Comparison of ENCODE assay signal across 2 cellular contexts in the genomic region with DNA sequence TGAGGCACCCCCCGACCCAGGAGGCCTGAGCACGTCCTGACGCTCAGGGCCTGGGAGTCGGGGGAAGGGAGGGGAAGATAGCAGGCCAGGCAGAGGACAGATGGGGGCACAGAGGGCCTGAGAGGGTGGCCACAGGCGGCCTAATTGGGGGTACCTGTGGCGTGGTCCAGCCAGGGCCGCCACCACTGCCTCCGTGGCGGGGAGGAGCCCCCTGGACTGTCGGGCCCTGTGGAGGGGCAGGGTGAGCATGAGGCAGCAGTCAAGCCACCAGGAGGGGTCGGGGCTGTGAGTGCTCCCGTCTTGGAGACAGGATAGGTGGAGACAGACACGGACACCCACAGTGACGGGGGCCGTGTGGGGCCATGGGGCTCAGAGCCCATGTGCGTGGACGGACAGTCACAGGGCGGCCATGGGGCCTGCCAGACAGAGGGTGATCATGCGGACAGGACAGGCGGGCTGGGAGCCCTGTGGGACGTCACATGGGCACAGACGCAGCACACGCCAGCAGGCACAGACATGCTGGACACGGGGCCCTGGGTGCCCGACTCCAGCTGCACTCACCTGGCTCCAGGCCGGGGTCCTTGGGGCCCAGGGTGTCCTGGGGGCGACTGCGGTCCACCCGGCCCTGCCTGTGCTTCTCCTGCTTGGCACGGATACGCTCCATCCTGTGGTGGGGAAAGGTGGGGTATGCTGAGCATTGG.
TF ChIP-seq lines count a peak whose summit lies in the region.

No MANE protein-coding gene starts in this region.

TF ChIP-seq in A549, 52 proteins besides CTCF, POLR2A, EP300 and RAD21:
- no peak for TF ChIP-seq HEYL (CRISPR knock-in tag; IDR thresholded peaks at IDR 0.05)
- TF ChIP-seq, protein P1, sequence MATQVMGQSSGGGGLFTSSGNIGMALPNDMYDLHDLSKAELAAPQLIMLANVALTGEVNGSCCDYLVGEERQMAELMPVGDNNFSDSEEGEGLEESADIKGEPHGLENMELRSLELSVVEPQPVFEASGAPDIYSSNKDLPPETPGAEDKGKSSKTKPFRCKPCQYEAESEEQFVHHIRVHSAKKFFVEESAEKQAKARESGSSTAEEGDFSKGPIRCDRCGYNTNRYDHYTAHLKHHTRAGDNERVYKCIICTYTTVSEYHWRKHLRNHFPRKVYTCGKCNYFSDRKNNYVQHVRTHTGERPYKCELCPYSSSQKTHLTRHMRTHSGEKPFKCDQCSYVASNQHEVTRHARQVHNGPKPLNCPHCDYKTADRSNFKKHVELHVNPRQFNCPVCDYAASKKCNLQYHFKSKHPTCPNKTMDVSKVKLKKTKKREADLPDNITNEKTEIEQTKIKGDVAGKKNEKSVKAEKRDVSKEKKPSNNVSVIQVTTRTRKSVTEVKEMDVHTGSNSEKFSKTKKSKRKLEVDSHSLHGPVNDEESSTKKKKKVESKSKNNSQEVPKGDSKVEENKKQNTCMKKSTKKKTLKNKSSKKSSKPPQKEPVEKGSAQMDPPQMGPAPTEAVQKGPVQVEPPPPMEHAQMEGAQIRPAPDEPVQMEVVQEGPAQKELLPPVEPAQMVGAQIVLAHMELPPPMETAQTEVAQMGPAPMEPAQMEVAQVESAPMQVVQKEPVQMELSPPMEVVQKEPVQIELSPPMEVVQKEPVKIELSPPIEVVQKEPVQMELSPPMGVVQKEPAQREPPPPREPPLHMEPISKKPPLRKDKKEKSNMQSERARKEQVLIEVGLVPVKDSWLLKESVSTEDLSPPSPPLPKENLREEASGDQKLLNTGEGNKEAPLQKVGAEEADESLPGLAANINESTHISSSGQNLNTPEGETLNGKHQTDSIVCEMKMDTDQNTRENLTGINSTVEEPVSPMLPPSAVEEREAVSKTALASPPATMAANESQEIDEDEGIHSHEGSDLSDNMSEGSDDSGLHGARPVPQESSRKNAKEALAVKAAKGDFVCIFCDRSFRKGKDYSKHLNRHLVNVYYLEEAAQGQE (IDR thresholded peaks at IDR 0.05): no peak
- no peak for TF ChIP-seq MYC (IDR thresholded peaks at IDR 0.05; ENCODE audit: borderline replicate concordance, low read length)
- no peak for TF ChIP-seq GATA3 (IDR thresholded peaks at IDR 0.05; ENCODE audit: borderline replicate concordance)
- no peak for TF ChIP-seq RNF2 (IDR thresholded peaks at IDR 0.05; ENCODE audit: borderline replicate concordance, low read depth)
- TF ChIP-seq ZFP36 (IDR thresholded peaks at IDR 0.05; ENCODE audit: borderline replicate concordance, partially characterized antibody): no peak
- TF ChIP-seq, protein P2, sequence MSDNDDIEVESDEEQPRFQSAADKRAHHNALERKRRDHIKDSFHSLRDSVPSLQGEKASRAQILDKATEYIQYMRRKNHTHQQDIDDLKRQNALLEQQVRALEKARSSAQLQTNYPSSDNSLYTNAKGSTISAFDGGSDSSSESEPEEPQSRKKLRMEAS (IDR thresholded peaks at IDR 0.05): no peak
- no peak for TF ChIP-seq HMGXB4 (CRISPR knock-in tag; IDR thresholded peaks at IDR 0.05; ENCODE audit: borderline replicate concordance)
- no peak for TF ChIP-seq ZNF302 (CRISPR knock-in tag; IDR thresholded peaks at IDR 0.05)
- TF ChIP-seq HOXA7 (CRISPR knock-in tag; IDR thresholded peaks at IDR 0.05): no peak
- no peak for TF ChIP-seq FOSL2 (IDR thresholded peaks at IDR 0.05)
- TF ChIP-seq FOSL2 (CRISPR knock-in tag; IDR thresholded peaks at IDR 0.05): no peak
- no peak for TF ChIP-seq JUN (IDR thresholded peaks at IDR 0.05)
- TF ChIP-seq EHF (CRISPR knock-in tag; IDR thresholded peaks at IDR 0.05): no peak
- TF ChIP-seq TFCP2L1 (CRISPR knock-in tag; IDR thresholded peaks at IDR 0.05): no peak

TF ChIP-seq in K562, 482 proteins besides CTCF, POLR2A, EP300 and RAD21:
- peak; percentile 29 for TF ChIP-seq RBM22 (IDR thresholded peaks at IDR 0.05; ENCODE audit: low read depth, low read length, poor library complexity, severe bottlenecking)
- TF ChIP-seq CHD1 (IDR thresholded peaks at IDR 0.05; ENCODE audit: low read length): no peak
- TF ChIP-seq BRCA1 (IDR thresholded peaks at IDR 0.05): no peak
- TF ChIP-seq BRCA1 (CRISPR knock-in tag; IDR thresholded peaks at IDR 0.05): no peak
- 0 out of 2 replicates have a peak, but pooled peaks have one; percentile 7 for TF ChIP-seq SUPT5H (IDR thresholded peaks at IDR 0.05)
